7 cellular contexts compared by ENCODE assay signal in the genomic region with DNA sequence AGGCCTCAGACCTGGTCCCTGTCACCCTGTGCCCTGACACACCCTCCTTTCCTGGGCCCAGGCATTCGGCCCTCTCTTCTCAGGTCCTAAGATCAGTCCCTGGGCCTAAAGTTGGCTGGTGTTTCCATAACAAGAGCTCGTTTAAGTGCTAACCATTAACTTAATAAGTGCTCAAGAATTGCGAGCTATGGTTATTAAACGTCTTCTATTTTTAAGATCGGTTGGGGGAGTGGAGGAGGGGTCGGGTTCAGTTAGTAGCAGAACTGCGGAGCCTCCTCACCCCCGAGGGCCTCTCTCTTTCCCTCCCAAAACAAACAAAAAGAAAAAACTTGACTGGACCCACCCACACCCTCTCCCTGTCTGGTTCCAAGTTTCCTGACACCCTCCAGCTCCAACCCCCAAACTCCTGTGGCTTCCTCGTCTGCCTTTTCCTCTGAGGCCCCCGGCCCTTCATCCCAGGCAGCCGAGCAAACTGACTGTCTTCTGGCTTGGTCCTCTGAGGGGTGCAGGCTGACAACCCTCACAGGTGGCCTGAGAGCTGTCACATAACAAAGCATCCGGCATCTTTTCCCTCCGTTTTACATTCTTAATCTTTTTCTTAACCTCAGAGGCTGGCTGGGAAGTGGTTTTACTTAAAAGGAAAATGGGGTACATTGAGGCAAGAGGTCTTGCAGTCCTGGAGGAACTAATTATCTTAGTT. TPM values are rescaled to one million over a fixed set of nuclear protein-coding genes. Genes with fewer than 3 reads are reported as not detected.
DNase-seq lines count a peak whose midpoint lies in the region; ATAC-seq, FAIRE-seq and TF ChIP-seq lines count a peak whose summit lies in the region.

No MANE protein-coding gene starts in this region.

- peaks cover 12% of the 10 kb centered on the region; the same call in 1 of the 2 replicates for H4K20me1 ChIP-seq in SU-DHL-6 (ENCODE audit: low read depth, low read length)

- H2AFZ ChIP-seq in SU-DHL-6 (ENCODE audit: low read depth, low read length, severe bottlenecking), result peak overlapping the region; percentile 83

- no peak for TF ChIP-seq EP300 in gastroesophageal sphincter (IDR thresholded peaks at IDR 0.05)

- peaks cover 13 to 47% of the 10 kb centered on the region in 2 experiments for H3K36me3 ChIP-seq in HEK293 (ENCODE audit: control insufficient read depth in 2 of 2, insufficient read depth in 1 of 2, low read length in 2 of 2)
- H3K36me3 ChIP-seq in SU-DHL-6 (ENCODE audit: low read length), result 0 out of 2 replicates have a peak, but pooled peaks cover 4% of the 10 kb centered on the region
- peaks cover 0 to 4% of the 10 kb centered on the region in 2 donors for H3K36me3 ChIP-seq in gastroesophageal sphincter
- peaks cover 2 to 5% of the 10 kb centered on the region in 2 donors for H3K36me3 ChIP-seq in small intestine (ENCODE audit: control insufficient read depth in 2 of 2, insufficient read depth in 2 of 2, low read length in 2 of 2)

- TF ChIP-seq POLR2A in gastroesophageal sphincter (IDR thresholded peaks at IDR 0.05), result no peak

- H3K9ac ChIP-seq in SU-DHL-6 (ENCODE audit: low read length), result peak overlapping the region; percentile 92

- 0% methylated on average over 8 to 13 of the region's 13 CpGs for WGBS in gastroesophageal sphincter (ENCODE audit: low coverage in 1 of 2), 2 donors
- WGBS in small intestine, 3 donors, result 0 to 3% (median 1%) methylated on average over 13 of the region's 13 CpGs

- no peaks in the 10 kb centered on the region for H3K9me2 ChIP-seq in SU-DHL-6 (replicated peaks; ENCODE audit: insufficient read depth, low read length)

- H3K27me3 ChIP-seq in SU-DHL-6 (ENCODE audit: low read length), result no peaks in the 10 kb centered on the region
- H3K27me3 ChIP-seq in gastroesophageal sphincter, result no peaks in the 10 kb centered on the region
- H3K27me3 ChIP-seq in small intestine (ENCODE audit: control insufficient read depth in 2 of 2, insufficient read depth in 2 of 2, low read length in 2 of 2), result no peaks in the 10 kb centered on the region

- H3F3A ChIP-seq in SU-DHL-6 (ENCODE audit: insufficient read depth), result 0 out of 2 replicates have a peak, but pooled peaks cover 5% of the 10 kb centered on the region

- H3K9me3 ChIP-seq in HEK293 (ENCODE audit: control insufficient read depth, insufficient read depth, low read depth, low read length) (no peaks in the 10 kb centered on the region), SU-DHL-6 (ENCODE audit: insufficient read depth, low read length) (no peaks in the 10 kb centered on the region), gastroesophageal sphincter (no peaks in the 10 kb centered on the region), small intestine (ENCODE audit: control insufficient read depth, low read depth) (no peaks in the 10 kb centered on the region)

- H3K27ac ChIP-seq in HEK293 (ENCODE audit: extremely low read depth, low read depth, low read length), result peak overlapping the region; percentile 98
- no peak overlapping the region; the same call in 1 of the 2 replicates for H3K27ac ChIP-seq in SU-DHL-6 (ENCODE audit: low read depth, low read length)
- H3K27ac ChIP-seq in gastroesophageal sphincter, result peak overlapping the region; percentile 79 to 99 (median 98)
- peak overlapping the region; percentile 99 to 100 for H3K27ac ChIP-seq in small intestine (ENCODE audit: low read depth in 1 of 2, low read length in 1 of 2)

- CTCF ChIA-PET in HEK293 (lab: Yijun Ruan, JAX), result interaction anchor here (0.7 to 2.3 kb wide), 8 partner anchors 9 to 841 kb away, joined by 3 to 9 read pairs (median 5); no protein-coding TSS in a partner anchor

- TF ChIP-seq CTCF in HEK293 (tag by site-specific recombination; IDR thresholded peaks at IDR 0.05) (no peak), SU-DHL-6 (IDR thresholded peaks at IDR 0.05; ENCODE audit: insufficient read depth, low read length, poor library complexity, severe bottlenecking) (no peak), gastroesophageal sphincter (IDR thresholded peaks at IDR 0.05) (no peak)

- peak overlapping the region; percentile 85 for H3K4me3 ChIP-seq in HEK293 (ENCODE audit: low read depth, low read length)
- peak overlapping the region; percentile 96 for H3K4me3 ChIP-seq in SU-DHL-6 (ENCODE audit: insufficient read depth, low read length, poor library complexity, severe bottlenecking)
- H3K4me3 ChIP-seq in gastroesophageal sphincter, result peak overlapping the region; percentile 62 to 86
- H3K4me3 ChIP-seq in small intestine (ENCODE audit: low read depth in 1 of 2, low read length in 2 of 2), result peak overlapping the region; percentile 90 to 91

- H3K4me1 ChIP-seq in HEK293 (ENCODE audit: control insufficient read depth, insufficient read depth, low read length) (peaks cover 14% of the 10 kb centered on the region), gastroesophageal sphincter (peaks cover 4 to 61% (median 32%) of the 10 kb centered on the region in 3 donors), small intestine (ENCODE audit: control insufficient read depth in 2 of 2, insufficient read depth in 1 of 2, low read depth in 1 of 2, low read length in 1 of 2) (peaks cover 3 to 11% of the 10 kb centered on the region in 2 donors)

- FAIRE-seq in small intestine (lab: Jason Lieb, UNC), result no peak

- H3K4me2 ChIP-seq in SU-DHL-6 (ENCODE audit: low read depth, low read length, poor library complexity, severe bottlenecking), result peak overlapping the region; percentile 99

- ATAC-seq in gastroesophageal sphincter (no peak), GM21367 (IDR thresholded peaks at IDR 0.05; ENCODE audit: unreplicated experiment) (no peak)

- DNase-seq in small intestine (no peak), T1000 (lab: John Stamatoyannopoulos, UW) (no peak), NCI-H226 (no peak)

- peaks cover 52% of the 10 kb centered on the region for H3K79me2 ChIP-seq in SU-DHL-6 (ENCODE audit: insufficient read depth, low read length)

- POLR2A ChIA-PET in HEK293 (lab: Yijun Ruan, JAX), result interaction anchor here (0.6 to 2.9 kb wide), 11 partner anchors 8 to 1061 kb away, joined by 3 to 15 read pairs (median 4); partner anchors contain the start of genes NOP56 and SNRPB

TF ChIP-seq in HEK293, 187 proteins besides CTCF, POLR2A, EP300 and RAD21 (continues in another document):
- TF ChIP-seq, protein P1, sequence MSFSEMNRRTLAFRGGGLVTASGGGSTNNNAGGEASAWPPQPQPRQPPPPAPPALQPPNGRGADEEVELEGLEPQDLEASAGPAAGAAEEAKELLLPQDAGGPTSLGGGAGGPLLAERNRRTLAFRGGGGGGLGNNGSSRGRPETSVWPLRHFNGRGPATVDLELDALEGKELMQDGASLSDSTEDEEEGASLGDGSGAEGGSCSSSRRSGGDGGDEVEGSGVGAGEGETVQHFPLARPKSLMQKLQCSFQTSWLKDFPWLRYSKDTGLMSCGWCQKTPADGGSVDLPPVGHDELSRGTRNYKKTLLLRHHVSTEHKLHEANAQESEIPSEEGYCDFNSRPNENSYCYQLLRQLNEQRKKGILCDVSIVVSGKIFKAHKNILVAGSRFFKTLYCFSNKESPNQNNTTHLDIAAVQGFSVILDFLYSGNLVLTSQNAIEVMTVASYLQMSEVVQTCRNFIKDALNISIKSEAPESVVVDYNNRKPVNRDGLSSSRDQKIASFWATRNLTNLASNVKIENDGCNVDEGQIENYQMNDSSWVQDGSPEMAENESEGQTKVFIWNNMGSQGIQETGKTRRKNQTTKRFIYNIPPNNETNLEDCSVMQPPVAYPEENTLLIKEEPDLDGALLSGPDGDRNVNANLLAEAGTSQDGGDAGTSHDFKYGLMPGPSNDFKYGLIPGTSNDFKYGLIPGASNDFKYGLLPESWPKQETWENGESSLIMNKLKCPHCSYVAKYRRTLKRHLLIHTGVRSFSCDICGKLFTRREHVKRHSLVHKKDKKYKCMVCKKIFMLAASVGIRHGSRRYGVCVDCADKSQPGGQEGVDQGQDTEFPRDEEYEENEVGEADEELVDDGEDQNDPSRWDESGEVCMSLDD (tag by site-specific recombination; IDR thresholded peaks at IDR 0.05), result 0 out of 2 replicates have a peak, but pooled peaks have one; percentile 26
- TF ChIP-seq KLF9 (tag by site-specific recombination; IDR thresholded peaks at IDR 0.05; ENCODE audit: low read depth) (peak; percentile 78; the same call in 1 of the 2 replicates), ZNF335 (tag by site-specific recombination; conservative IDR thresholded peaks at IDR 0.05) (peak; percentile 76), ZNF473 (tag by site-specific recombination; IDR thresholded peaks at IDR 0.05) (no peak)
- TF ChIP-seq, protein P2, sequence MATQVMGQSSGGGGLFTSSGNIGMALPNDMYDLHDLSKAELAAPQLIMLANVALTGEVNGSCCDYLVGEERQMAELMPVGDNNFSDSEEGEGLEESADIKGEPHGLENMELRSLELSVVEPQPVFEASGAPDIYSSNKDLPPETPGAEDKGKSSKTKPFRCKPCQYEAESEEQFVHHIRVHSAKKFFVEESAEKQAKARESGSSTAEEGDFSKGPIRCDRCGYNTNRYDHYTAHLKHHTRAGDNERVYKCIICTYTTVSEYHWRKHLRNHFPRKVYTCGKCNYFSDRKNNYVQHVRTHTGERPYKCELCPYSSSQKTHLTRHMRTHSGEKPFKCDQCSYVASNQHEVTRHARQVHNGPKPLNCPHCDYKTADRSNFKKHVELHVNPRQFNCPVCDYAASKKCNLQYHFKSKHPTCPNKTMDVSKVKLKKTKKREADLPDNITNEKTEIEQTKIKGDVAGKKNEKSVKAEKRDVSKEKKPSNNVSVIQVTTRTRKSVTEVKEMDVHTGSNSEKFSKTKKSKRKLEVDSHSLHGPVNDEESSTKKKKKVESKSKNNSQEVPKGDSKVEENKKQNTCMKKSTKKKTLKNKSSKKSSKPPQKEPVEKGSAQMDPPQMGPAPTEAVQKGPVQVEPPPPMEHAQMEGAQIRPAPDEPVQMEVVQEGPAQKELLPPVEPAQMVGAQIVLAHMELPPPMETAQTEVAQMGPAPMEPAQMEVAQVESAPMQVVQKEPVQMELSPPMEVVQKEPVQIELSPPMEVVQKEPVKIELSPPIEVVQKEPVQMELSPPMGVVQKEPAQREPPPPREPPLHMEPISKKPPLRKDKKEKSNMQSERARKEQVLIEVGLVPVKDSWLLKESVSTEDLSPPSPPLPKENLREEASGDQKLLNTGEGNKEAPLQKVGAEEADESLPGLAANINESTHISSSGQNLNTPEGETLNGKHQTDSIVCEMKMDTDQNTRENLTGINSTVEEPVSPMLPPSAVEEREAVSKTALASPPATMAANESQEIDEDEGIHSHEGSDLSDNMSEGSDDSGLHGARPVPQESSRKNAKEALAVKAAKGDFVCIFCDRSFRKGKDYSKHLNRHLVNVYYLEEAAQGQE (tag by site-specific recombination; IDR thresholded peaks at IDR 0.05), result no peak

RNA-seq across cellular contexts. Expression of gene STK35, which starts 2.0 kb away (rescaled TPM):
- total RNA-seq in gastroesophageal sphincter, result 10 to 100 TPM; 18.3 to 24.6 (median 20.4) TPM
- 10 to 100 TPM in 1 of 3 donors, 1 to 10 TPM in 2; 3.8 to 10.6 (median 5.1) TPM for polyA plus RNA-seq in small intestine
